In genomic region chr5:173746050-173746449, GRCh38 we compare ENCODE assay signal across 19 cellular contexts.
DNase-seq lines count a peak whose midpoint lies in the region; ATAC-seq, FAIRE-seq and TF ChIP-seq lines count a peak whose summit lies in the region.
"Had no signal": no experiment of that assay in that cellular context is flagged by ENCODE, and none has a peak within 500 bp of the region (broad histone marks: within the 10 kb centered on the region; RNA-seq: fewer than 3 reads in every experiment).

No MANE protein-coding gene starts in this region.

- ATAC-seq in K562 (peak; percentile 44; the same call in 1 of the 3 replicates), naive B cell (ENCODE audit: low read depth in 2 of 2) (no peak), HG03108 (IDR thresholded peaks at IDR 0.05; ENCODE audit: unreplicated experiment) (no peak)
- ATAC-seq: left lobe of liver had no signal

- peak; percentile 56 for FAIRE-seq in K562 (lab: Jason Lieb, UNC)
- FAIRE-seq: small intestine had no signal

- H3K27me3 ChIP-seq in K562 (ENCODE audit: control insufficient read depth in 2 of 2, insufficient read depth in 2 of 2, low read length in 2 of 2), result no peaks in the 10 kb centered on the region
- H3K27me3 ChIP-seq in brain microvascular endothelial cell (replicated peaks), result no peaks in the 10 kb centered on the region

- peaks cover 44 to 49% (median 49%) of the 10 kb centered on the region in 3 donors for H3K4me1 Mint-ChIP-seq in IgD-negative memory B cell
- H3K4me1 Mint-ChIP-seq in naive B cell, result peaks cover 44 to 62% (median 53%) of the 10 kb centered on the region in 3 donors
- H3K4me1 Mint-ChIP-seq: activated naive CD8-positive, alpha-beta T cell treated with anti-CD3 and anti-CD28 coated beads, Interleukin-2, amount 10 ng/mL, durations not matched to agents 7 days and 5 days had no signal

- TF ChIP-seq CTCF in K562 (IDR thresholded peaks at IDR 0.05 in 2 of 3, conservative IDR thresholded peaks at IDR 0.05 in 1 of 3; ENCODE audit: insufficient read depth in 2 of 3, low read depth in 1 of 3, low read length in 3 of 3) (no peak), brain microvascular endothelial cell (IDR thresholded peaks at IDR 0.05; ENCODE audit: low read depth, low read length, missing control alignments) (no peak)

- no TSS peak for BruUV-seq in K562 (replicated peaks; lab: Mats Ljungman, UMichigan)

- no peaks in the 10 kb centered on the region for H3K9me1 ChIP-seq in K562 (ENCODE audit: control insufficient read depth, insufficient read depth, low read length)

- no peak; the same call in 1 of the 2 replicates for TF ChIP-seq EP300 in K562 (IDR thresholded peaks at IDR 0.05; ENCODE audit: low read length)

- POLR2A ChIA-PET in K562 (lab: Yijun Ruan, JAX), result interaction anchor here (0.6 to 1.6 kb wide), 4 partner anchors 14 to 121 kb away, joined by 3 to 7 read pairs (median 3); no protein-coding TSS in a partner anchor

- intact Hi-C loops in K562 (cut with micrococcal nuclease), result no loop called here

- in situ Hi-C loops in K562 (cut with MboI), result no loop called here
- in situ Hi-C loops in brain microvascular endothelial cell (cut with HindIII; ENCODE audit: low pct_ligation_motif_present, low sequenced_read_pairs), result no loop called here

- H3K27ac Mint-ChIP-seq in IgD-negative memory B cell (peak overlapping the region in 2 of 3 donors; percentile 71 to 97), naive B cell (peak overlapping the region in 5 of 6 donors; percentile 9 to 89 (median 75))
- H3K27ac Mint-ChIP-seq: activated CD4-positive, alpha-beta memory T cell treated with anti-CD3 and anti-CD28 coated beads for 36 hours; activated naive CD8-positive, alpha-beta T cell treated with anti-CD3 and anti-CD28 coated beads, Interleukin-2, amount 10 ng/mL, durations not matched to agents 7 days and 5 days; activated T-cell treated with anti-CD3 and anti-CD28 coated beads, Interleukin-2, amount 50 U/mL, for 24 hours had no signal

- no peaks in the 10 kb centered on the region for H3K36me3 ChIP-seq in K562 (ENCODE audit: control insufficient read depth, insufficient read depth, low read length)
- no peaks in the 10 kb centered on the region for H3K36me3 ChIP-seq in brain microvascular endothelial cell (replicated peaks)
- H3K36me3 ChIP-seq: thoracic aorta had no signal

- H3K27me3 Mint-ChIP-seq in IgD-negative memory B cell, result no peaks in the 10 kb centered on the region
- H3K27me3 Mint-ChIP-seq in naive B cell, result no peaks in the 10 kb centered on the region
- H3K27me3 Mint-ChIP-seq: activated CD4-positive, alpha-beta memory T cell treated with anti-CD3 and anti-CD28 coated beads for 36 hours; activated naive CD8-positive, alpha-beta T cell treated with anti-CD3 and anti-CD28 coated beads, Interleukin-2, amount 10 ng/mL, durations not matched to agents 7 days and 5 days; activated T-cell treated with anti-CD3 and anti-CD28 coated beads, Interleukin-2, amount 50 U/mL, for 24 hours had no signal

- no peaks in the 10 kb centered on the region for H4K20me1 ChIP-seq in K562 (replicated peaks; ENCODE audit: control insufficient read depth, insufficient read depth, low read length)

- H3K79me2 ChIP-seq in K562 (ENCODE audit: control insufficient read depth, insufficient read depth, low read length), result no peaks in the 10 kb centered on the region

- peak overlapping the region; percentile 75 for H2AFZ ChIP-seq in K562 (ENCODE audit: low read depth, low read length)

- 4% methylated on average over 5 of the region's 5 CpGs for WGBS in K562 (ENCODE audit: insufficient coverage, low coverage, missing lambda C conversion rate)

- TF ChIP-seq POLR2A in K562 (conservative IDR thresholded peaks at IDR 0.05), result no peak

- H3K4me3 ChIP-seq in K562, result no peak overlapping the region
- no peak overlapping the region for H3K4me3 ChIP-seq in brain microvascular endothelial cell (ENCODE audit: low read depth, low read length)
- H3K4me3 ChIP-seq: thoracic aorta had no signal

- H3K9ac ChIP-seq in K562 (ENCODE audit: insufficient read depth in 1 of 2, low read depth in 2 of 2, low read length in 2 of 2), result no peak overlapping the region

- H3K27ac ChIP-seq in K562 (ENCODE audit: extremely low read depth, low read depth, low read length), result peak overlapping the region; percentile 57; the same call in 2 of the 3 replicates
- H3K27ac ChIP-seq in brain microvascular endothelial cell, result no peak overlapping the region
- H3K27ac ChIP-seq: thoracic aorta had no signal

- peak overlapping the region in 3 of 4 donors; percentile 12 to 58 (median 54) for H3K4me3 Mint-ChIP-seq in IgD-negative memory B cell
- peak overlapping the region in 4 of 8 donors; percentile 13 to 56 (median 38) for H3K4me3 Mint-ChIP-seq in naive B cell
- H3K4me3 Mint-ChIP-seq: activated CD4-positive, alpha-beta memory T cell treated with anti-CD3 and anti-CD28 coated beads for 36 hours; activated naive CD8-positive, alpha-beta T cell treated with anti-CD3 and anti-CD28 coated beads, Interleukin-2, amount 10 ng/mL, durations not matched to agents 7 days and 5 days; activated T-cell treated with anti-CD3 and anti-CD28 coated beads, Interleukin-2, amount 50 U/mL, for 24 hours had no signal

- H3K36me3 Mint-ChIP-seq in IgD-negative memory B cell (no peaks in the 10 kb centered on the region), naive B cell (no peaks in the 10 kb centered on the region)
- H3K36me3 Mint-ChIP-seq: activated CD4-positive, alpha-beta memory T cell treated with anti-CD3 and anti-CD28 coated beads for 36 hours; activated naive CD8-positive, alpha-beta T cell treated with anti-CD3 and anti-CD28 coated beads, Interleukin-2, amount 10 ng/mL, durations not matched to agents 7 days and 5 days had no signal

- no peak for TF ChIP-seq RAD21 in K562 (CRISPR knock-in tag; conservative IDR thresholded peaks at IDR 0.05 in 1 of 2, IDR thresholded peaks at IDR 0.05 in 1 of 2)

- peaks cover 0 to 2% (median 0%) of the 10 kb centered on the region in 3 donors for H3K9me3 Mint-ChIP-seq in IgD-negative memory B cell
- no peaks in the 10 kb centered on the region for H3K9me3 Mint-ChIP-seq in naive B cell
- H3K9me3 Mint-ChIP-seq: activated CD4-positive, alpha-beta memory T cell treated with anti-CD3 and anti-CD28 coated beads for 36 hours; activated naive CD8-positive, alpha-beta T cell treated with anti-CD3 and anti-CD28 coated beads, Interleukin-2, amount 10 ng/mL, durations not matched to agents 7 days and 5 days; activated T-cell treated with anti-CD3 and anti-CD28 coated beads, Interleukin-2, amount 50 U/mL, for 24 hours had no signal

- no peak overlapping the region for H3K4me2 ChIP-seq in K562 (ENCODE audit: insufficient read depth, low read length)

- DNase-seq in Daoy (ENCODE audit: low read depth) (peak; percentile 39), K562 (ENCODE audit: extremely low read depth in 1 of 4, low spot score in 3 of 4) (peak in 1 of 4 experiments; percentile 65), naive B cell (no peak), brain microvascular endothelial cell (no peak), NCI-H2227 (lab: John Stamatoyannopoulos, UW; ENCODE audit: unreplicated experiment) (no peak), T-helper 9 cell (no peak)
- DNase-seq: activated CD4-positive, alpha-beta memory T cell treated with anti-CD3 and anti-CD28 coated beads for 36 hours; activated naive CD8-positive, alpha-beta T cell treated with anti-CD3 and anti-CD28 coated beads, Interleukin-2, amount 10 ng/mL, durations not matched to agents 7 days and 5 days; activated T-cell treated with anti-CD3 and anti-CD28 coated beads, Interleukin-2, amount 50 U/mL, for 24 hours; central memory CD4-positive, alpha-beta T cell; hippocampal formation; Kasumi-1; NCI-H146; NCI-H510A; small intestine had no signal

- H3K9me3 ChIP-seq in K562 (replicated peaks; ENCODE audit: control insufficient read depth, insufficient read depth, low read depth, low read length), result no peaks in the 10 kb centered on the region
- H3K9me3 ChIP-seq: thoracic aorta had no signal

- peaks cover 0 to 17% of the 10 kb centered on the region in 2 experiments; a peak in 3 of 5 replicates for H3K4me1 ChIP-seq in K562 (replicated peaks in 1 of 2; ENCODE audit: control insufficient read depth in 2 of 2, insufficient read depth in 2 of 2, low read length in 2 of 2)

- CTCF ChIA-PET in K562 (lab: Yijun Ruan, JAX; ENCODE audit: low intra/inter-chr PET ratio), result no interaction called here

TF ChIP-seq in K562, 482 proteins besides CTCF, POLR2A, EP300 and RAD21 (continues in another document):
- TF ChIP-seq RBM14 (IDR thresholded peaks at IDR 0.05; ENCODE audit: borderline replicate concordance, insufficient read depth, low read depth, low read length), result no peak
- no peak for TF ChIP-seq NONO (IDR thresholded peaks at IDR 0.05; ENCODE audit: low read depth in 2 of 2, low read length in 1 of 2)
- no peak for TF ChIP-seq ZNF785 (CRISPR knock-in tag; IDR thresholded peaks at IDR 0.05)
- TF ChIP-seq ZNF77 (CRISPR knock-in tag; IDR thresholded peaks at IDR 0.05), result no peak
- TF ChIP-seq POLR2G (IDR thresholded peaks at IDR 0.05; ENCODE audit: low read depth, low read length), result no peak
- TF ChIP-seq TRIM24 (IDR thresholded peaks at IDR 0.05), result 0 out of 4 replicates have a peak, but pooled peaks of 1 of the 2 experiments have one; percentile 39
- no peak for TF ChIP-seq NFYB (IDR thresholded peaks at IDR 0.05; ENCODE audit: extremely low read depth, insufficient read length)
- TF ChIP-seq CREB5 (CRISPR knock-in tag; IDR thresholded peaks at IDR 0.05), result no peak
- TF ChIP-seq ZNF217 (CRISPR knock-in tag; IDR thresholded peaks at IDR 0.05), result no peak
- peak; percentile 29 for TF ChIP-seq DACH1 (IDR thresholded peaks at IDR 0.05; ENCODE audit: partially characterized antibody)
- no peak for TF ChIP-seq PML (IDR thresholded peaks at IDR 0.05; ENCODE audit: low read length)
- TF ChIP-seq ZC3H4 (CRISPR knock-in tag; IDR thresholded peaks at IDR 0.05; ENCODE audit: borderline replicate concordance), result no peak
- TF ChIP-seq ZNF589 (CRISPR knock-in tag; IDR thresholded peaks at IDR 0.05; ENCODE audit: low read depth), result no peak
